In genomic region chr22:40196628-40197027, GRCh38 we compare ENCODE assay signal across 2 cellular contexts.
A peak's percentile ranks its signal among the peaks of the same experiment; 100 is the strongest.
TF ChIP-seq lines count a peak whose summit lies in the region.

No MANE protein-coding gene starts in this region.

TF ChIP-seq in K562, 482 proteins besides CTCF, POLR2A, EP300 and RAD21:
- no peak for TF ChIP-seq BRF2 (IDR thresholded peaks at IDR 0.05; ENCODE audit: borderline replicate concordance, insufficient read depth, insufficient read length)
- peak; percentile 41 for TF ChIP-seq DACH1 (IDR thresholded peaks at IDR 0.05; ENCODE audit: partially characterized antibody)
- TF ChIP-seq ZNF3 (CRISPR knock-in tag; IDR thresholded peaks at IDR 0.05) = no peak
- TF ChIP-seq TAF1 (IDR thresholded peaks at IDR 0.05; ENCODE audit: control insufficient read depth, extremely low read depth, insufficient read depth, low read length, severe bottlenecking) = no peak
- no peak for TF ChIP-seq SNIP1 (IDR thresholded peaks at IDR 0.05; ENCODE audit: low read depth)
- no peak for TF ChIP-seq ZNF175 (CRISPR knock-in tag; IDR thresholded peaks at IDR 0.05; ENCODE audit: low read depth)
- TF ChIP-seq MEIS2 (IDR thresholded peaks at IDR 0.05; ENCODE audit: partially characterized antibody) = peak; percentile 44
- TF ChIP-seq HBP1 (CRISPR knock-in tag; IDR thresholded peaks at IDR 0.05) = no peak
- no peak for TF ChIP-seq SNAPC5 (CRISPR knock-in tag; IDR thresholded peaks at IDR 0.05)
- TF ChIP-seq PBX2 (CRISPR knock-in tag; IDR thresholded peaks at IDR 0.05; ENCODE audit: low read depth) = no peak
- peak; percentile 58 for TF ChIP-seq PBX2 (tag; conservative IDR thresholded peaks at IDR 0.05; ENCODE audit: low read depth)
- TF ChIP-seq ZNF695 (CRISPR knock-in tag; IDR thresholded peaks at IDR 0.05) = no peak
- no peak for TF ChIP-seq ARID4B (CRISPR knock-in tag; IDR thresholded peaks at IDR 0.05)
- TF ChIP-seq ESRRA (IDR thresholded peaks at IDR 0.05; ENCODE audit: borderline replicate concordance, low read depth) = no peak
- TF ChIP-seq FOXK1 (CRISPR knock-in tag; IDR thresholded peaks at IDR 0.05; ENCODE audit: borderline replicate concordance) = no peak
- TF ChIP-seq GTF2B (IDR thresholded peaks at IDR 0.05; ENCODE audit: extremely low read depth, insufficient read length) = no peak
- TF ChIP-seq ZNF444 (CRISPR knock-in tag; IDR thresholded peaks at IDR 0.05) = no peak
- 0 out of 2 replicates have a peak, but pooled peaks have one; percentile 20 for TF ChIP-seq FOSL1 (tag; conservative IDR thresholded peaks at IDR 0.05)
TF ChIP-seq in K562: peak in this region for 4.

TF ChIP-seq in HepG2, 621 proteins besides CTCF, POLR2A, EP300 and RAD21:
- TF ChIP-seq RXRA (CRISPR knock-in tag; IDR thresholded peaks at IDR 0.05) = no peak
- TF ChIP-seq TP53 (CRISPR knock-in tag; conservative IDR thresholded peaks at IDR 0.05) = no peak
- TF ChIP-seq ZNF616 (CRISPR knock-in tag; IDR thresholded peaks at IDR 0.05; ENCODE audit: low read depth) = no peak
- TF ChIP-seq TEAD2 (CRISPR knock-in tag; IDR thresholded peaks at IDR 0.05) = no peak
- TF ChIP-seq SNAPC2 (CRISPR knock-in tag; IDR thresholded peaks at IDR 0.05) = no peak
- no peak for TF ChIP-seq ZNF891 (CRISPR knock-in tag; IDR thresholded peaks at IDR 0.05)
- no peak for TF ChIP-seq POLR2AphosphoS2 (IDR thresholded peaks at IDR 0.05; ENCODE audit: low read depth, low read length)
- no peak for TF ChIP-seq SAFB2 (CRISPR knock-in tag; IDR thresholded peaks at IDR 0.05; ENCODE audit: borderline replicate concordance, low read depth)
- TF ChIP-seq THAP9 (CRISPR knock-in tag; IDR thresholded peaks at IDR 0.05; ENCODE audit: borderline replicate concordance) = no peak
- TF ChIP-seq RFX5 (IDR thresholded peaks at IDR 0.05; ENCODE audit: low read depth, low read length) = no peak
- no peak for TF ChIP-seq CBX5 (CRISPR knock-in tag; IDR thresholded peaks at IDR 0.05; ENCODE audit: borderline replicate concordance)
- no peak for TF ChIP-seq THAP11 (CRISPR knock-in tag; IDR thresholded peaks at IDR 0.05)
- no peak for TF ChIP-seq TCF7L2 (IDR thresholded peaks at IDR 0.05; ENCODE audit: low read depth, low read length)
- TF ChIP-seq MED1 (CRISPR knock-in tag; IDR thresholded peaks at IDR 0.05) = no peak
- no peak for TF ChIP-seq HDAC1 (CRISPR knock-in tag; IDR thresholded peaks at IDR 0.05)
- TF ChIP-seq ZSCAN31 (CRISPR knock-in tag; IDR thresholded peaks at IDR 0.05; ENCODE audit: low read depth) = no peak
- TF ChIP-seq ZNF710 (CRISPR knock-in tag; IDR thresholded peaks at IDR 0.05; ENCODE audit: borderline replicate concordance) = no peak
- no peak for TF ChIP-seq PRPF4 (IDR thresholded peaks at IDR 0.05; ENCODE audit: low read depth, low read length, poor library complexity, severe bottlenecking)
